ENCODE assay signal across 30 cellular contexts in genomic region chr9:71850996-71851395, GRCh38.
"Had no signal": no experiment of that assay in that cellular context is flagged by ENCODE, and none has a peak within 500 bp of the region (broad histone marks: within the 10 kb centered on the region; RNA-seq: fewer than 3 reads in every experiment).

No MANE protein-coding gene starts in this region.

- H3K27ac ChIP-seq: adrenal gland, ascending aorta, body of pancreas, brain microvascular endothelial cell, breast epithelium, cardiac muscle cell had no signal

- H3K27me3 ChIP-seq: adrenal gland, ascending aorta, body of pancreas, brain microvascular endothelial cell, breast epithelium, cardiac muscle cell had no signal

- H3K9me3 ChIP-seq: adrenal gland, ascending aorta, body of pancreas, breast epithelium had no signal

- H3K4me3 ChIP-seq: adrenal gland, ascending aorta, body of pancreas, breast epithelium, cardiac muscle cell had no signal

- DNase-seq: activated effector memory CD4-positive, alpha-beta T cell treated with anti-CD3 and anti-CD28 coated beads, Interleukin-2, amount 50 U/mL, for 16 hours; activated effector memory CD4-positive, alpha-beta T cell treated with Interleukin-2 at 50 U/mL for 16 hours; activated gamma-delta T cell; activated gamma-delta T cell treated with Interleukin-2 at 50 U/mL for 16 hours; activated naive CD4-positive, alpha-beta T cell; activated naive CD4-positive, alpha-beta T cell treated with anti-CD3 and anti-CD28 coated beads for 36 hours; activated naive CD4-positive, alpha-beta T cell treated with anti-CD3 and anti-CD28 coated beads, Interleukin-2, amount 10 ng/mL, durations not matched to agents 7 days and 5 days; activated naive CD4-positive, alpha-beta T cell treated with anti-CD3 and anti-CD28 coated beads, Interleukin-2, amount 50 U/mL, for 16 hours; activated naive CD4-positive, alpha-beta T cell treated with Interleukin-2 at 50 U/mL for 16 hours; activated naive CD8-positive, alpha-beta T cell treated with anti-CD3 and anti-CD28 coated beads for 36 hours; activated naive CD8-positive, alpha-beta T cell treated with anti-CD3 and anti-CD28 coated beads, Interleukin-2, amount 10 ng/mL, durations not matched to agents 7 days and 5 days; activated naive CD8-positive, alpha-beta T cell treated with anti-CD3 and anti-CD28 coated beads, Interleukin-2, amount 50 U/mL, for 24 hours; activated T-cell treated with anti-CD3 and anti-CD28 coated beads, Interleukin-2, amount 50 U/mL, for 1 hour; activated T-cell treated with anti-CD3 and anti-CD28 coated beads, Interleukin-2, amount 50 U/mL, for 24 hours; activated T-cell treated with anti-CD3 and anti-CD28 coated beads, Interleukin-2, amount 50 U/mL, for 4 hours; activated T-cell treated with anti-CD3 and anti-CD28 coated beads, Interleukin-2, amount 50 U/mL, for 48 hours; activated T-cell treated with anti-CD3 and anti-CD28 coated beads, Interleukin-2, amount 50 U/mL, for 72 hours; adrenal gland; amniotic stem cell; amygdala; anterior cingulate cortex; aorta; body of pancreas; brain microvascular endothelial cell; caudate nucleus; central memory CD4-positive, alpha-beta T cell; cerebellar nuclear complex had no signal

- H3K4me1 ChIP-seq: adrenal gland, ascending aorta, body of pancreas, breast epithelium had no signal

- H3K36me3 ChIP-seq: adrenal gland, ascending aorta, brain microvascular endothelial cell, breast epithelium, cardiac muscle cell had no signal
